19 cellular contexts compared by ENCODE assay signal in genomic region chr14:68236525-68236924, GRCh38.
DNase-seq lines count a peak whose midpoint lies in the region; ATAC-seq and TF ChIP-seq lines count a peak whose summit lies in the region.
"Had no signal": no experiment of that assay in that cellular context is flagged by ENCODE, and none has a peak within 500 bp of the region (broad histone marks: within the 10 kb centered on the region; RNA-seq: fewer than 3 reads in every experiment).

No MANE protein-coding gene starts in this region.

- H3K9me2 ChIP-seq in GM23248 (ENCODE audit: insufficient read depth): no peaks in the 10 kb centered on the region

- CTCF ChIA-PET in MCF 10A (lab: Yijun Ruan, JAX): interaction anchor here (1.6 kb wide), 1 partner anchor 580 kb away, joined by 6 read pairs; no protein-coding TSS in a partner anchor

- no peaks in the 10 kb centered on the region for H3K4me1 Mint-ChIP-seq in MCF 10A (ENCODE audit: insufficient read depth, unreplicated experiment)

- TF ChIP-seq CTCF in breast epithelium (IDR thresholded peaks at IDR 0.05): no peak
- TF ChIP-seq CTCF in MCF 10A (IDR thresholded peaks at IDR 0.05; ENCODE audit: unreplicated experiment): no peak
- TF ChIP-seq CTCF in lower lobe of right lung (IDR thresholded peaks at IDR 0.05): no peak

- no peak overlapping the region for H2AFZ ChIP-seq in GM23248

- H3K4me3 ChIP-seq in breast epithelium (no peak overlapping the region), lower lobe of right lung (no peak overlapping the region), GM23248 (no peak overlapping the region)

- BruUV-seq in MCF 10A (replicated peaks; lab: Mats Ljungman, UMichigan): no TSS peak

- TF ChIP-seq POLR2A in breast epithelium (IDR thresholded peaks at IDR 0.05): no peak

- H3K4me1 ChIP-seq in breast epithelium: peaks cover 0 to 18% of the 10 kb centered on the region in 2 donors
- H3K4me1 ChIP-seq in lower lobe of right lung: peaks cover 45% of the 10 kb centered on the region
- H3K4me1 ChIP-seq in GM23248 (ENCODE audit: insufficient read depth): peaks cover 20% of the 10 kb centered on the region

- H3K9me3 ChIP-seq in breast epithelium: no peaks in the 10 kb centered on the region
- no peaks in the 10 kb centered on the region for H3K9me3 ChIP-seq in lower lobe of right lung
- no peaks in the 10 kb centered on the region for H3K9me3 ChIP-seq in GM23248 (ENCODE audit: low read depth)

- no peaks in the 10 kb centered on the region for H3K27me3 Mint-ChIP-seq in MCF 10A (ENCODE audit: insufficient read depth, unreplicated experiment)
- H3K27me3 Mint-ChIP-seq: activated naive CD8-positive, alpha-beta T cell treated with anti-CD3 and anti-CD28 coated beads, Interleukin-2, amount 10 ng/mL, durations not matched to agents 7 days and 5 days; activated T-helper 17 cell treated with anti-CD3 and anti-CD28 coated beads, Interleukin-2, amount 50 U/mL, for 72 hours; B cell; stimulated activated memory B cell treated with anti-CD40 and anti-IgM and Interleukin-4, amounts not matched to agents 10 μg/mL and 1 μg/mL and 100 μg/mL, for 72 hours had no signal

- POLR2A ChIA-PET in MCF 10A (lab: Yijun Ruan, JAX): interaction anchor here (1.2 kb wide), 1 partner anchor 96 kb away, joined by 3 read pairs; no protein-coding TSS in a partner anchor

- H3K9ac ChIP-seq in GM23248: no peak overlapping the region

- no peaks in the 10 kb centered on the region for H3K9me3 Mint-ChIP-seq in MCF 10A (ENCODE audit: unreplicated experiment)
- H3K9me3 Mint-ChIP-seq: activated T-helper 17 cell treated with anti-CD3 and anti-CD28 coated beads, Interleukin-2, amount 50 U/mL, for 72 hours; stimulated activated memory B cell treated with anti-CD40 and anti-IgM and Interleukin-4, amounts not matched to agents 10 μg/mL and 1 μg/mL and 100 μg/mL, for 72 hours had no signal

- peaks cover 14% of the 10 kb centered on the region for H3F3A ChIP-seq in GM23248 (ENCODE audit: insufficient read depth)

- intact Hi-C loops in breast epithelium (cut with DNase I; ENCODE audit: low total_unique reads): no loop called here
- intact Hi-C loops in MCF 10A (cut with micrococcal nuclease): no loop called here
- intact Hi-C loops in lower lobe of right lung (cut with DNase I): no loop called here

- no peaks in the 10 kb centered on the region for H3K36me3 Mint-ChIP-seq in MCF 10A (ENCODE audit: insufficient read depth, unreplicated experiment)

- no peak for DNase-seq in breast epithelium (ENCODE audit: low spot score in 2 of 2)
- DNase-seq in MCF 10A (ENCODE audit: unreplicated experiment): no peak
- no peak for DNase-seq in lower lobe of right lung
- DNase-seq in putamen (ENCODE audit: low spot score): peak; percentile 24
- DNase-seq in GM03348 (ENCODE audit: low spot score): no peak
- no peak for DNase-seq in ecto neural progenitor cell (ENCODE audit: low spot score)
- no peak for DNase-seq in GM23248
- DNase-seq: activated CD4-positive, alpha-beta T cell treated with anti-CD3 and anti-CD28 coated beads for 48 hours; activated naive CD8-positive, alpha-beta T cell treated with anti-CD3 and anti-CD28 coated beads, Interleukin-2, amount 10 ng/mL, durations not matched to agents 7 days and 5 days; endodermal cell; MM.1S; NCI-H1436 treated with DMSO at 0.1 percent for 48 hours; NCI-H774 had no signal

- no peak for ATAC-seq in lower lobe of right lung
- ATAC-seq in activated CD4-positive, CD25-positive, alpha-beta regulatory T cell treated with anti-CD3 and anti-CD28 coated beads, Interleukin-2, amount 50 U/mL, for 24 hours: no peak
- ATAC-seq: activated T-helper 17 cell treated with anti-CD3 and anti-CD28 coated beads, Interleukin-2, amount 50 U/mL, for 72 hours; Right ventricle myocardium inferior; stimulated activated memory B cell treated with anti-CD40 and anti-IgM and Interleukin-4, amounts not matched to agents 10 μg/mL and 1 μg/mL and 100 μg/mL, for 72 hours had no signal

- H3K36me3 ChIP-seq in breast epithelium (no peaks in the 10 kb centered on the region), lower lobe of right lung (no peaks in the 10 kb centered on the region), GM23248 (ENCODE audit: low read depth) (no peaks in the 10 kb centered on the region)

- no peak overlapping the region for H3K4me2 ChIP-seq in GM23248 (ENCODE audit: unreplicated experiment)

- 28 to 30% methylated on average over 1 of the region's 1 CpG for WGBS in GM23248 (ENCODE audit: low coverage in 1 of 2, low lambda C conversion rate in 2 of 2, missing lambda C conversion rate in 2 of 2), 2 experiments

- H3K27ac ChIP-seq in breast epithelium (peak overlapping the region; percentile 58 to 62), lower lobe of right lung (peak overlapping the region; percentile 0), GM23248 (no peak overlapping the region)
- H3K27ac ChIP-seq: 22Rv1 had no signal

- H3K4me3 Mint-ChIP-seq in MCF 10A (ENCODE audit: unreplicated experiment): no peak overlapping the region
- H3K4me3 Mint-ChIP-seq: activated naive CD8-positive, alpha-beta T cell treated with anti-CD3 and anti-CD28 coated beads, Interleukin-2, amount 10 ng/mL, durations not matched to agents 7 days and 5 days; activated T-helper 17 cell treated with anti-CD3 and anti-CD28 coated beads, Interleukin-2, amount 50 U/mL, for 72 hours; B cell; endodermal cell; stimulated activated memory B cell treated with anti-CD40 and anti-IgM and Interleukin-4, amounts not matched to agents 10 μg/mL and 1 μg/mL and 100 μg/mL, for 72 hours had no signal

- H3K27ac Mint-ChIP-seq in MCF 10A (ENCODE audit: low read depth, unreplicated experiment): no peak overlapping the region
- H3K27ac Mint-ChIP-seq: activated naive CD8-positive, alpha-beta T cell treated with anti-CD3 and anti-CD28 coated beads, Interleukin-2, amount 10 ng/mL, durations not matched to agents 7 days and 5 days; activated T-helper 17 cell treated with anti-CD3 and anti-CD28 coated beads, Interleukin-2, amount 50 U/mL, for 72 hours; B cell; endodermal cell; stimulated activated memory B cell treated with anti-CD40 and anti-IgM and Interleukin-4, amounts not matched to agents 10 μg/mL and 1 μg/mL and 100 μg/mL, for 72 hours had no signal

- no peaks in the 10 kb centered on the region for H4K20me1 ChIP-seq in GM23248 (ENCODE audit: insufficient read depth)

- in situ Hi-C loops in GM23248 (cut with MboI): no loop called here

- no peaks in the 10 kb centered on the region for H3K79me2 ChIP-seq in GM23248 (ENCODE audit: insufficient read depth)

- H3K27me3 ChIP-seq in breast epithelium: no peaks in the 10 kb centered on the region
- H3K27me3 ChIP-seq in lower lobe of right lung (ENCODE audit: low read depth): no peaks in the 10 kb centered on the region
- no peaks in the 10 kb centered on the region for H3K27me3 ChIP-seq in GM23248 (replicated peaks; ENCODE audit: insufficient read depth)
